Comparison of ENCODE assay signal across 10 cellular contexts in the genomic region with DNA sequence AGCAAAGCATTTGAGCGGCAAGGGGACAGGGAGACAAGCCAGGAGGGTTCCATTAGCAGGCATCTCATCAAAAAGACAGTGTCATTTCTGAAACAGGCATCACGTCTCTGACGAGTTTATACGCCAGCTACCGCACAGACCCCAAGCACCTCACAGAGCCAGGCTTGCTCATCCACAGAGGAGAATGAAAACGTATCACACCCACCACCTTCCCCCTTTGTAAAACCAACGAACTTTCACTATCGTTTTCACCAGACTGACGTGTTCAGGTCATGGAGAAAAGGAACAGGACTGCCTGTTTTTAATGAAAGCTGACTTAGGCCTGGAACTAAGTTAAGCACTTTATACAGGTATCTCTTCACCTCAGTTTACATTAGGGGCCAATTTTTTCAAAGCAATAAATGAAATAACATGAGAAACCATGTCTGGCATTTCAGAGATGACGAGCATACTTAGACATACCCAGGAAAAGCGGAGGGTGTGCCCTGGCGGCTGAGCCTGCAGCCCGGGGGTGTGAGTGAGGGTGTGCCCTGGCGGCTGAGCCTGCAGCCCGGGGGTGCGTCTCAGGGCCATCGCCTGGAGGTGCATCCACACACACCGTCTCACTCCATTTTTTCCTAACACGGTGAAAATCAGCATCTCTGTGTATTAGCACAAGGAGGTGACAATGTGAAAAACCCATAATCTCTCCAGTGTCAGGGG. TPM values are rescaled to one million over a fixed set of nuclear protein-coding genes. Genes with fewer than 3 reads are reported as not detected.
DNase-seq lines count a peak whose midpoint lies in the region; ATAC-seq lines count a peak whose summit lies in the region.
"Had no signal": no experiment of that assay in that cellular context is flagged by ENCODE, and none has a peak within 500 bp of the region (broad histone marks: within the 10 kb centered on the region; RNA-seq: fewer than 3 reads in every experiment).

No MANE protein-coding gene starts in this region.

- H3K36me3 Mint-ChIP-seq in CD8-positive, alpha-beta memory T cell: peaks cover 0 to 73% (median 20%) of the 10 kb centered on the region in 3 donors
- peaks cover 19 to 35% (median 20%) of the 10 kb centered on the region in 3 donors for H3K36me3 Mint-ChIP-seq in immature natural killer cell

- DNase-seq in CD8-positive, alpha-beta memory T cell: peak; percentile 21 to 78 (median 37)
- peak; percentile 6 to 25 for DNase-seq in activated CD4-positive, alpha-beta T cell treated with anti-CD3 and anti-CD28 coated beads for 4 hours
- peak; percentile 50 to 72 (median 52) for DNase-seq in immature natural killer cell
- no peak for DNase-seq in H4 (ENCODE audit: low spot score)
- DNase-seq in T1000 (lab: John Stamatoyannopoulos, UW): no peak
- DNase-seq in SK-N-DZ (ENCODE audit: low spot score): no peak
- DNase-seq: C1 segment of cervical spinal cord; NK-92 treated with Interleukin-12 subunit alpha and Interleukin-12 subunit beta, amount 100 ng/mL, for 24 hours had no signal

- peak overlapping the region; percentile 81 to 94 (median 86) for H3K4me3 Mint-ChIP-seq in CD8-positive, alpha-beta memory T cell
- peak overlapping the region; percentile 60 to 91 (median 76) for H3K4me3 Mint-ChIP-seq in immature natural killer cell

- no peaks in the 10 kb centered on the region for H3K9me3 ChIP-seq in CD8-positive, alpha-beta memory T cell (ENCODE audit: low read length)

- peaks cover 22% of the 10 kb centered on the region for H3K36me3 ChIP-seq in CD8-positive, alpha-beta memory T cell (ENCODE audit: insufficient read depth, low read length)

- ATAC-seq in GM21723 (IDR thresholded peaks at IDR 0.05; ENCODE audit: unreplicated experiment): peak; percentile 66
- no peak for ATAC-seq in GM21717 (IDR thresholded peaks at IDR 0.05; ENCODE audit: unreplicated experiment)

- H3K4me3 ChIP-seq in CD8-positive, alpha-beta memory T cell (ENCODE audit: low read length): peak overlapping the region; percentile 57

- no peaks in the 10 kb centered on the region for H3K9me3 Mint-ChIP-seq in CD8-positive, alpha-beta memory T cell
- no peaks in the 10 kb centered on the region for H3K9me3 Mint-ChIP-seq in immature natural killer cell

- peaks cover 11 to 19% (median 16%) of the 10 kb centered on the region in 3 donors for H3K4me1 Mint-ChIP-seq in CD8-positive, alpha-beta memory T cell
- peaks cover 10 to 14% of the 10 kb centered on the region in 2 donors for H3K4me1 Mint-ChIP-seq in immature natural killer cell

- no peaks in the 10 kb centered on the region for H3K27me3 ChIP-seq in CD8-positive, alpha-beta memory T cell (ENCODE audit: insufficient read depth, low read length, poor library complexity, severe bottlenecking)

- POLR2A ChIA-PET in CD8-positive, alpha-beta memory T cell (lab: Charles Lee): no interaction called here

- H3K27ac ChIP-seq in CD8-positive, alpha-beta memory T cell (ENCODE audit: low read depth, low read length): peak overlapping the region; percentile 86

- CTCF ChIA-PET in CD8-positive, alpha-beta memory T cell (lab: Charles Lee): interaction anchor here (1.4 kb wide), 1 partner anchor 21 kb away, joined by 4 read pairs; no protein-coding TSS in a partner anchor

- no peaks in the 10 kb centered on the region for H3K27me3 Mint-ChIP-seq in CD8-positive, alpha-beta memory T cell
- H3K27me3 Mint-ChIP-seq in immature natural killer cell (ENCODE audit: low read depth in 3 of 3): peaks cover 0 to 2% (median 0%) of the 10 kb centered on the region in 3 donors

- H3K27ac Mint-ChIP-seq in CD8-positive, alpha-beta memory T cell: peak overlapping the region; percentile 95 to 99 (median 97)
- peak overlapping the region; percentile 90 to 97 (median 92) for H3K27ac Mint-ChIP-seq in immature natural killer cell

- no peaks in the 10 kb centered on the region for H3K4me1 ChIP-seq in CD8-positive, alpha-beta memory T cell (ENCODE audit: insufficient read depth, low read length)

RNA-seq across cellular contexts. Expression of a gene that starts 41.9 kb away (rescaled TPM):
- total RNA-seq in CD8-positive, alpha-beta memory T cell: 10 to 100 TPM; 22.1 to 23.0 TPM
- polyA plus RNA-seq in CD8-positive, alpha-beta memory T cell: 10.7 TPM
- 1 to 10 TPM; 3.3 to 5.8 (median 3.6) TPM for polyA plus RNA-seq in immature natural killer cell
- total RNA-seq in H4 (2014; rRNA removed; shearing (Covaris generic)): 19.6 and 20.5 TPM in 2 replicates
- 78.2 and 78.7 TPM in 2 replicates for polyA plus RNA-seq in SK-N-DZ (2014; cell fraction: cytosol; rRNA removed)
- polyA plus RNA-seq in SK-N-DZ (2014; cell fraction: nucleus; rRNA removed): 67.2 and 74.2 TPM in 2 replicates

Comparison
In these comparisons a context has a peak if more than half of its experiments do, and no peak if none do; other contexts are left out.
1. DNase-seq: peak in CD8-positive, alpha-beta memory T cell (5 of 5), activated CD4-positive, alpha-beta T cell treated with anti-CD3 and anti-CD28 coated beads for 4 hours (2 of 2) and immature natural killer cell (3 of 3); none in H4 (single experiment), T1000 (single experiment) and SK-N-DZ (single experiment).